10 cellular contexts compared by ENCODE assay signal in genomic region chr19:17419154-17419490, GRCh38. TPM values are rescaled to one million over a fixed set of nuclear protein-coding genes. Genes with fewer than 3 reads are reported as not detected.
DNase-seq lines count a peak whose midpoint lies in the region; ATAC-seq and TF ChIP-seq lines count a peak whose summit lies in the region.
"Had no signal": no experiment of that assay in that cellular context is flagged by ENCODE, and none has a peak within 500 bp of the region (broad histone marks: within the 10 kb centered on the region; RNA-seq: fewer than 3 reads in every experiment).

No MANE protein-coding gene starts in this region.

- H3F3A ChIP-seq in SU-DHL-6 (ENCODE audit: insufficient read depth) = peaks cover 7% of the 10 kb centered on the region; the same call in 1 of the 2 replicates

- H4K20me1 ChIP-seq in SU-DHL-6 (ENCODE audit: low read depth, low read length) = no peaks in the 10 kb centered on the region

- no peak for TF ChIP-seq POLR2A in sigmoid colon (IDR thresholded peaks at IDR 0.05)
- no peak for TF ChIP-seq POLR2A in erythroblast (IDR thresholded peaks at IDR 0.05; ENCODE audit: low read length)

- H3K27me3 ChIP-seq in SU-DHL-6 (ENCODE audit: low read length) (no peaks in the 10 kb centered on the region), sigmoid colon (no peaks in the 10 kb centered on the region)

- intact Hi-C loops in sigmoid colon (cut with DNase I) = no loop called here

- H3K9me3 ChIP-seq in SU-DHL-6 (ENCODE audit: insufficient read depth, low read length) (no peaks in the 10 kb centered on the region), sigmoid colon (no peaks in the 10 kb centered on the region)

- no peaks in the 10 kb centered on the region for H3K9me2 ChIP-seq in SU-DHL-6 (replicated peaks; ENCODE audit: insufficient read depth, low read length)

- TF ChIP-seq EP300 in sigmoid colon (IDR thresholded peaks at IDR 0.05) = no peak

- WGBS in sigmoid colon, 2 donors = 12 to 20% methylated on average over 6 of the region's 6 CpGs

- H3K9ac ChIP-seq in SU-DHL-6 (ENCODE audit: low read length) = peak overlapping the region; percentile 70

- H2AFZ ChIP-seq in SU-DHL-6 (ENCODE audit: low read depth, low read length, severe bottlenecking) = peak overlapping the region; percentile 82

- peak overlapping the region; percentile 40 for H3K27ac ChIP-seq in SU-DHL-6 (ENCODE audit: low read depth, low read length)
- H3K27ac ChIP-seq in sigmoid colon = peak overlapping the region; percentile 84 to 87 (median 86)

- peak overlapping the region; percentile 84 for H3K4me2 ChIP-seq in SU-DHL-6 (ENCODE audit: low read depth, low read length, poor library complexity, severe bottlenecking)

- TF ChIP-seq CTCF in GM12875 (IDR thresholded peaks at IDR 0.05; ENCODE audit: borderline replicate concordance, insufficient read depth, low read depth, low read length) (no peak), SU-DHL-6 (IDR thresholded peaks at IDR 0.05; ENCODE audit: insufficient read depth, low read length, poor library complexity, severe bottlenecking) (no peak), fibroblast of pulmonary artery (IDR thresholded peaks at IDR 0.05; ENCODE audit: low read length, missing control alignments) (no peak), sigmoid colon (IDR thresholded peaks at IDR 0.05) (no peak)

- DNase-seq in fibroblast of pulmonary artery (ENCODE audit: low read depth) = no peak
- DNase-seq in sigmoid colon = no peak
- no peak for DNase-seq in activated CD4-positive, CD25-positive, alpha-beta regulatory T cell (lab: John Stamatoyannopoulos, UW)
- DNase-seq in erythroblast (lab: John Stamatoyannopoulos, UW) = no peak
- DNase-seq in NK-92 treated with Interleukin-12 subunit alpha and Interleukin-12 subunit beta, amount 100 ng/mL, for 24 hours (lab: John Stamatoyannopoulos, UW) = no peak

- H3K36me3 ChIP-seq in SU-DHL-6 (ENCODE audit: low read length) = no peaks in the 10 kb centered on the region
- H3K36me3 ChIP-seq in sigmoid colon = peaks cover 0 to 5% (median 0%) of the 10 kb centered on the region in 4 donors

- peaks cover 0 to 17% (median 12%) of the 10 kb centered on the region in 4 donors for H3K4me1 ChIP-seq in sigmoid colon

- no peaks in the 10 kb centered on the region for H3K79me2 ChIP-seq in SU-DHL-6 (ENCODE audit: insufficient read depth, low read length)

- peak overlapping the region; percentile 57 for H3K4me3 ChIP-seq in GM12875 (ENCODE audit: low read depth, low read length)
- peak overlapping the region; percentile 67 for H3K4me3 ChIP-seq in SU-DHL-6 (ENCODE audit: insufficient read depth, low read length, poor library complexity, severe bottlenecking)
- peak overlapping the region; percentile 57 for H3K4me3 ChIP-seq in fibroblast of pulmonary artery (replicated peaks; ENCODE audit: low read depth, low read length)
- peak overlapping the region; percentile 20 to 97 (median 86) for H3K4me3 ChIP-seq in sigmoid colon

- no peak for ATAC-seq in HG02938 (IDR thresholded peaks at IDR 0.05; ENCODE audit: unreplicated experiment)

RNA-seq across cellular contexts. Expression of gene MVB12A, which starts 0.7 kb away (rescaled TPM):
- total RNA-seq in sigmoid colon = 10 to 100 TPM; 40.4 to 55.8 (median 44.8) TPM
- 100 to 1,000 TPM in 1 of 3 donors, 10 to 100 TPM in 2; 71.5 to 102 (median 79.4) TPM for polyA plus RNA-seq in sigmoid colon

RNA-seq across cellular contexts. Expression of gene BST2, which starts 13.7 kb away (rescaled TPM):
- 100 to 1,000 TPM in 3 of 4 donors, 10 to 100 TPM in 1; 81.0 to 125 (median 111) TPM for total RNA-seq in sigmoid colon
- 100 to 1,000 TPM in 1 of 3 donors, 10 to 100 TPM in 2; 37.8 to 127 (median 40.7) TPM for polyA plus RNA-seq in sigmoid colon
- total RNA-seq: HT1080 had no signal

RNA-seq across cellular contexts. Expression of gene CCDC194, which starts 25.1 kb away (rescaled TPM):
- total RNA-seq in sigmoid colon = 1 to 10 TPM in 1 of 4 donors, not detected in 3; 4.4 TPM
- under 1 TPM in 1 of 3 donors, not detected in 2; 0.35 TPM for polyA plus RNA-seq in sigmoid colon
- total RNA-seq: HT1080 had no signal

RNA-seq across cellular contexts. Expression of gene TMEM221, which starts 29.3 kb away (rescaled TPM):
- 1 to 10 TPM in 2 of 4 donors, under 1 TPM in 1, not detected in 1; 0.36 to 1.8 (median 1.7) TPM for total RNA-seq in sigmoid colon
- under 1 TPM in 1 of 3 donors, not detected in 2; 0.23 TPM for polyA plus RNA-seq in sigmoid colon
- total RNA-seq: HT1080, mesenteric fat pad had no signal

RNA-seq across cellular contexts. Expression of gene NXNL1, which starts 41.6 kb away (rescaled TPM):
- not detected for total RNA-seq in sigmoid colon
- polyA plus RNA-seq in sigmoid colon = not detected
- total RNA-seq: HT1080 had no signal
